In the genomic region with DNA sequence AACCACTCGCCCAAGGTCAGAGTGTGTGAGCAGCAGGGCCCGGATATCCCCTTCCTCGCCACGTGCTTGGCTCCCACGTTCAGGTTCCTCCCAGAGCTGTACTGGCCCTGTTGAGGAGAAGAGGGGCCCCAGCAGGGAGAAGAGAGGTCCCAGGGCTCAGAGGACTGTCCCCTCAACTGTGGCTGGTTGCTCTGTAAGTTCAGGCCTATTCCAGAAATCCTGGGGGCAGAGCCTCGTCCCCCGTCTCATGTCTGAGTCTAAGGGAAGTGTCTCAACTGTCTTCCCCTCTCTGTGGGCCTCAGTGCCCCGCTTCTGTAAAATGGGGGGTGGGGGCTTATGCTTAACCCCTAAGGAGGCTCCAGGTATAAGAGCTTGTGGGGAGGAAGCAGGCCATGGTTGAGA, we compare ENCODE assay signal across 9 cellular contexts. TPM values are rescaled to one million over a fixed set of nuclear protein-coding genes. Genes with fewer than 3 reads are reported as not detected.
A peak's percentile ranks its signal among the peaks of the same experiment; 100 is the strongest.
DNase-seq lines count a peak whose midpoint lies in the region; TF ChIP-seq lines count a peak whose summit lies in the region.
"Had no signal": no experiment of that assay in that cellular context is flagged by ENCODE, and none has a peak within 500 bp of the region (broad histone marks: within the 10 kb centered on the region; RNA-seq: fewer than 3 reads in every experiment).

No MANE protein-coding gene starts in this region.

- H3K27me3 Mint-ChIP-seq in MCF 10A (ENCODE audit: insufficient read depth, unreplicated experiment) (no peaks in the 10 kb centered on the region), type B pancreatic cell (no peaks in the 10 kb centered on the region)

- H3K79me2 ChIP-seq in OCI-LY3 (ENCODE audit: low read length) (peaks cover 86% of the 10 kb centered on the region), parathyroid adenoma (peaks cover 43% of the 10 kb centered on the region)

- H3K4me3 Mint-ChIP-seq in MCF 10A (ENCODE audit: unreplicated experiment) (peak overlapping the region; percentile 100), type B pancreatic cell (no peak overlapping the region)

- H3K36me3 Mint-ChIP-seq in MCF 10A (ENCODE audit: insufficient read depth, unreplicated experiment) (peaks cover 59% of the 10 kb centered on the region), type B pancreatic cell (peaks cover 3% of the 10 kb centered on the region)

- no TSS peak for BruUV-seq in MCF 10A (replicated peaks; lab: Mats Ljungman, UMichigan)

- H3K27ac Mint-ChIP-seq in MCF 10A (ENCODE audit: low read depth, unreplicated experiment) (peak overlapping the region; percentile 92), type B pancreatic cell (no peak overlapping the region)

- DNase-seq in GDM1 (lab: John Stamatoyannopoulos, UW) (peak; percentile 51), MCF 10A (ENCODE audit: unreplicated experiment) (no peak), type B pancreatic cell (ENCODE audit: extremely low spot score, unreplicated experiment) (no peak), NCI-H2081 (lab: John Stamatoyannopoulos, UW) (no peak), testis (no peak), NCI-H82 treated with DMSO at 0.1 percent for 48 hours (lab: John Stamatoyannopoulos, UW; ENCODE audit: unreplicated experiment) (no peak)
- DNase-seq: kidney glomerular epithelial cell had no signal

- no peak overlapping the region for H2AFZ ChIP-seq in OCI-LY3 (ENCODE audit: low read depth, low read length)
- H2AFZ ChIP-seq in parathyroid adenoma = no peak overlapping the region

- TF ChIP-seq CTCF in OCI-LY3 (IDR thresholded peaks at IDR 0.05; ENCODE audit: low read depth, low read length) = no peak
- no peak for TF ChIP-seq CTCF in MCF 10A (IDR thresholded peaks at IDR 0.05; ENCODE audit: unreplicated experiment)
- TF ChIP-seq CTCF in parathyroid adenoma (IDR thresholded peaks at IDR 0.05) = no peak
- no peak for TF ChIP-seq CTCF in type B pancreatic cell (conservative IDR thresholded peaks at IDR 0.05)
- TF ChIP-seq CTCF in testis (IDR thresholded peaks at IDR 0.05) = no peak

- no peaks in the 10 kb centered on the region for H3K9me3 Mint-ChIP-seq in MCF 10A (ENCODE audit: unreplicated experiment)
- H3K9me3 Mint-ChIP-seq in type B pancreatic cell = no peaks in the 10 kb centered on the region

- H4K20me1 ChIP-seq in OCI-LY3 (ENCODE audit: insufficient read depth, low read length) = peaks cover 5% of the 10 kb centered on the region

- CTCF ChIA-PET in MCF 10A (lab: Yijun Ruan, JAX) = interaction anchor here (0.7 to 2.7 kb wide), 4 partner anchors 19 to 228 kb away, joined by 3 to 23 read pairs (median 4); no protein-coding TSS in a partner anchor

- TF ChIP-seq POLR2A in testis (IDR thresholded peaks at IDR 0.05) = no peak

- no peaks in the 10 kb centered on the region for H3K9me3 ChIP-seq in OCI-LY3 (ENCODE audit: insufficient read depth, low read length)
- H3K9me3 ChIP-seq in parathyroid adenoma (ENCODE audit: control insufficient read depth, low read length) = no peaks in the 10 kb centered on the region
- H3K9me3 ChIP-seq in testis = no peaks in the 10 kb centered on the region

- WGBS in testis, 2 donors = 30 to 42% methylated on average over 5 to 8 of the region's 8 CpGs

- intact Hi-C loops in MCF 10A (cut with micrococcal nuclease) = loop anchor here (2.0 kb wide), 1 partner anchor 16 kb away; no protein-coding TSS in a partner anchor
- intact Hi-C loops in testis (cut with DNase I; ENCODE audit: low total_unique reads) = no loop called here

- H3K4me1 ChIP-seq in OCI-LY3 (ENCODE audit: low read length) (peaks cover 60% of the 10 kb centered on the region), parathyroid adenoma (peaks cover 10% of the 10 kb centered on the region), testis (peaks cover 33% of the 10 kb centered on the region)

- H3K4me2 ChIP-seq in OCI-LY3 (ENCODE audit: low read length) (peak overlapping the region; percentile 90), parathyroid adenoma (ENCODE audit: low read length) (peak overlapping the region; percentile 26)

- POLR2A ChIA-PET in MCF 10A (lab: Yijun Ruan, JAX) = interaction anchor here (0.7 to 2.3 kb wide), 8 partner anchors 8 to 807 kb away, joined by 3 to 15 read pairs (median 6); no protein-coding TSS in a partner anchor

- H3K4me3 ChIP-seq in OCI-LY3 (ENCODE audit: low read length) (peak overlapping the region; percentile 66), parathyroid adenoma (ENCODE audit: low read depth, low read length) (no peak overlapping the region), testis (no peak overlapping the region)

- H3K36me3 ChIP-seq in OCI-LY3 (replicated peaks; ENCODE audit: low read depth, low read length) (peaks cover 46% of the 10 kb centered on the region), parathyroid adenoma (ENCODE audit: control insufficient read depth, insufficient read depth, low read length) (no peaks in the 10 kb centered on the region), testis (ENCODE audit: low read depth, missing control alignments) (no peaks in the 10 kb centered on the region)

- H3K4me1 Mint-ChIP-seq in MCF 10A (ENCODE audit: insufficient read depth, unreplicated experiment) (peaks cover 45% of the 10 kb centered on the region), type B pancreatic cell (ENCODE audit: unreplicated experiment) (peaks cover 35% of the 10 kb centered on the region)

- H3K27me3 ChIP-seq in OCI-LY3 (ENCODE audit: low read depth, low read length) (no peaks in the 10 kb centered on the region), parathyroid adenoma (ENCODE audit: control insufficient read depth, insufficient read depth, low read length) (no peaks in the 10 kb centered on the region), testis (no peaks in the 10 kb centered on the region)

- peak overlapping the region; percentile 47 for H3K9ac ChIP-seq in OCI-LY3 (ENCODE audit: low read length)
- H3K9ac ChIP-seq in parathyroid adenoma = no peak overlapping the region

- peak overlapping the region; percentile 67 for H3K27ac ChIP-seq in OCI-LY3 (ENCODE audit: low read length)
- no peak overlapping the region for H3K27ac ChIP-seq in parathyroid adenoma
- peak overlapping the region in 1 of 2 donors; percentile 61 for H3K27ac ChIP-seq in testis

RNA-seq across cellular contexts. Expression of a gene that starts 3.9 kb away (rescaled TPM):
- total RNA-seq in MCF 10A (2022) (75.6 and 81.5 TPM in 2 replicates), type B pancreatic cell (ENCODE audit: low replicate concordance) (68.3 and 99.5 TPM in 2 replicates), testis (10 to 100 TPM; 71.7 to 72.8 TPM)
- 49.1 TPM for polyA plus RNA-seq in testis (ENCODE audit: insufficient read depth, low read depth, low replicate concordance)

RNA-seq across cellular contexts. Expression of a gene that starts 53.9 kb away (rescaled TPM):
- 0.47 TPM in 1 of 2 replicates, not detected in the other for total RNA-seq in MCF 10A (2022)
- total RNA-seq in type B pancreatic cell (ENCODE audit: low replicate concordance) = 46.1 and 62.4 TPM in 2 replicates
- 100 to 1,000 TPM in 1 of 2 donors, 10 to 100 TPM in 1; 82.6 to 105 TPM for total RNA-seq in testis
- 3.8 TPM for polyA plus RNA-seq in testis (ENCODE audit: insufficient read depth, low read depth, low replicate concordance)

Comparison
In these comparisons a context has a peak if more than half of its experiments do, and no peak if none do; other contexts are left out.
1. RNA of a gene that starts 53.9 kb away (total RNA-seq): 82.6 to 105 TPM in testis and 46.1 to 62.4 TPM in type B pancreatic cell; 0.47 TPM in MCF 10A; every median in the first group is over 10 times any median in the second.